Comparison of ENCODE assay signal across 15 cellular contexts in genomic region chr12:56947633-56948535, GRCh38. TPM values are rescaled to one million over a fixed set of nuclear protein-coding genes. Genes with fewer than 3 reads are reported as not detected.
DNase-seq lines count a peak whose midpoint lies in the region; ATAC-seq, FAIRE-seq and TF ChIP-seq lines count a peak whose summit lies in the region.
"Had no signal": no experiment of that assay in that cellular context is flagged by ENCODE, and none has a peak within 500 bp of the region (broad histone marks: within the 10 kb centered on the region; RNA-seq: fewer than 3 reads in every experiment).

No MANE protein-coding gene starts in this region.

- TF ChIP-seq RAD21 in HepG2 (CRISPR knock-in tag; IDR thresholded peaks at IDR 0.05): peak; percentile 25; the same call in 1 of the 2 replicates

- in situ Hi-C loops in HepG2 (cut with HindIII; ENCODE audit: extremely low pct_ligation_motif_present, low pct_unique_long_range_greater_than_20kb): loop anchor here (5.0 kb wide), 1 partner anchor 39 kb away; no protein-coding TSS in a partner anchor

- POLR2A ChIA-PET in WTC11 (lab: Charles Lee): no interaction called here
- POLR2A ChIA-PET in HepG2 (lab: Yijun Ruan, JAX): interaction anchor here (1.7 kb wide), 1 partner anchor 222 kb away, joined by 4 read pairs; the partner anchor contains the start of gene NACA
- POLR2A ChIA-PET in CD4-positive, alpha-beta memory T cell (lab: Charles Lee; ENCODE audit: partially characterized antibody): no interaction called here

- H3K9me3 ChIP-seq in HepG2 (ENCODE audit: low read length): no peaks in the 10 kb centered on the region; the same call in 1 of the 2 replicates
- H3K9me3 ChIP-seq in CD4-positive, alpha-beta memory T cell (ENCODE audit: control insufficient read depth in 1 of 2, low read length in 2 of 2): no peaks in the 10 kb centered on the region
- H3K9me3 ChIP-seq: adrenal gland had no signal

- no peak overlapping the region for H3K4me3 ChIP-seq in GM12864 (ENCODE audit: low read depth, low read length)
- H3K4me3 ChIP-seq in KMS-11 (IDR thresholded peaks at IDR 0.05; ENCODE audit: insufficient read depth, low read depth, low read length): no peak overlapping the region
- H3K4me3 ChIP-seq in HepG2 (replicated peaks in 1 of 3; ENCODE audit: insufficient read depth in 1 of 3, low read depth in 2 of 3, low read length in 3 of 3): no peak overlapping the region
- no peak overlapping the region for H3K4me3 ChIP-seq in CD4-positive, alpha-beta memory T cell (ENCODE audit: low read length in 2 of 2)
- H3K4me3 ChIP-seq: adrenal gland, smooth muscle cell had no signal

- intact Hi-C loops in HepG2 (cut with micrococcal nuclease; ENCODE audit: unreplicated experiment): loop anchor here (1.0 to 5.0 kb wide), 2 partner anchors 39 to 54 kb away; no protein-coding TSS in a partner anchor
- intact Hi-C loops in CD4-positive, alpha-beta memory T cell (cut with micrococcal nuclease): no loop called here

- no peak for TF ChIP-seq EP300 in HepG2 (IDR thresholded peaks at IDR 0.05; ENCODE audit: low read depth in 2 of 2, low read length in 2 of 2)
- no peak for TF ChIP-seq EP300 in HepG2 (CRISPR knock-in tag; IDR thresholded peaks at IDR 0.05; ENCODE audit: borderline replicate concordance)

- no peaks in the 10 kb centered on the region for H3K36me3 ChIP-seq in KMS-11 (ENCODE audit: insufficient read depth)
- no peaks in the 10 kb centered on the region for H3K36me3 ChIP-seq in HepG2 (replicated peaks in 1 of 2; ENCODE audit: control insufficient read depth in 1 of 2, insufficient read depth in 2 of 2, low read length in 2 of 2)
- H3K36me3 ChIP-seq in CD4-positive, alpha-beta memory T cell (ENCODE audit: insufficient read depth, low read length): no peaks in the 10 kb centered on the region
- H3K36me3 ChIP-seq: adrenal gland had no signal

- H3K27me3 ChIP-seq in KMS-11 (ENCODE audit: insufficient read depth, low read depth): no peaks in the 10 kb centered on the region
- no peaks in the 10 kb centered on the region for H3K27me3 ChIP-seq in HepG2 (ENCODE audit: control insufficient read depth in 1 of 2, insufficient read depth in 2 of 2, low read length in 2 of 2)
- H3K27me3 ChIP-seq in CD4-positive, alpha-beta memory T cell (ENCODE audit: insufficient read depth, low read length): no peaks in the 10 kb centered on the region
- H3K27me3 ChIP-seq: adrenal gland had no signal

- H3K9ac ChIP-seq in KMS-11 (no peak overlapping the region), HepG2 (ENCODE audit: insufficient read depth, low read depth, low read length) (no peak overlapping the region)
- H3K9ac ChIP-seq: parathyroid adenoma had no signal

- TF ChIP-seq CTCF in GM12864 (IDR thresholded peaks at IDR 0.05; ENCODE audit: low read depth, low read length, missing control alignments): peak; percentile 23
- TF ChIP-seq CTCF in KMS-11 (conservative IDR thresholded peaks at IDR 0.05; ENCODE audit: low read depth, low read length): peak; percentile 43; the same call in 1 of the 2 replicates
- TF ChIP-seq CTCF in WTC11 (IDR thresholded peaks at IDR 0.05): no peak
- TF ChIP-seq CTCF in HepG2 (CRISPR knock-in tag; IDR thresholded peaks at IDR 0.05): peak; percentile 62

- H4K20me1 ChIP-seq in KMS-11 (ENCODE audit: insufficient read depth): no peaks in the 10 kb centered on the region
- no peaks in the 10 kb centered on the region for H4K20me1 ChIP-seq in HepG2 (ENCODE audit: insufficient read depth, low read length)

- H3K4me1 Mint-ChIP-seq in WTC11: no peaks in the 10 kb centered on the region
- no peaks in the 10 kb centered on the region for H3K4me1 Mint-ChIP-seq in CD4-positive, alpha-beta memory T cell

- no peak for DNase-seq in GM12864 (ENCODE audit: low read depth)
- DNase-seq in WTC11 (ENCODE audit: low spot score): peak; percentile 28
- peak; percentile 39 for DNase-seq in HepG2 (ENCODE audit: low spot score)
- no peak for DNase-seq in CD4-positive, alpha-beta memory T cell
- DNase-seq in hypothalamus (lab: John Stamatoyannopoulos, UW): no peak
- no peak for DNase-seq in activated T-cell treated with anti-CD3 and anti-CD28 coated beads for 4 hours
- DNase-seq: activated T-cell treated with anti-CD3 and anti-CD28 coated beads, Interleukin-2, amount 50 U/mL, for 24 hours; adrenal gland; COR-L47; foreskin melanocyte; KG1 had no signal

- H3K79me2 ChIP-seq in KMS-11 (ENCODE audit: insufficient read depth, low read depth) (no peaks in the 10 kb centered on the region), HepG2 (ENCODE audit: insufficient read depth, low read length) (no peaks in the 10 kb centered on the region)
- H3K79me2 ChIP-seq: parathyroid adenoma had no signal

- FAIRE-seq in HepG2 (lab: Jason Lieb, UNC): peak; percentile 51
- FAIRE-seq: colon had no signal

- H3K27ac ChIP-seq in KMS-11: no peak overlapping the region
- no peak overlapping the region for H3K27ac ChIP-seq in HepG2 (ENCODE audit: extremely low read length, insufficient read depth, low read length)
- H3K27ac ChIP-seq in CD4-positive, alpha-beta memory T cell (ENCODE audit: low read depth, low read length): no peak overlapping the region
- H3K27ac ChIP-seq: adrenal gland, parathyroid adenoma had no signal

- WGBS in HepG2 (ENCODE audit: low lambda C conversion rate): 20% methylated on average over 4 of the region's 6 CpGs

- ATAC-seq in WTC11 (peak; percentile 78), HepG2 (peak; percentile 93)

- H3K4me3 Mint-ChIP-seq in WTC11: no peak overlapping the region
- H3K4me3 Mint-ChIP-seq in CD4-positive, alpha-beta memory T cell: no peak overlapping the region
- H3K4me3 Mint-ChIP-seq: activated T-cell treated with anti-CD3 and anti-CD28 coated beads, Interleukin-2, amount 50 U/mL, for 24 hours had no signal

- TF ChIP-seq POLR2A in HepG2 (IDR thresholded peaks at IDR 0.05; ENCODE audit: insufficient read depth in 1 of 2, low read depth in 2 of 2, low read length in 2 of 2): no peak

- no peak overlapping the region for H3K27ac Mint-ChIP-seq in WTC11
- no peak overlapping the region for H3K27ac Mint-ChIP-seq in CD4-positive, alpha-beta memory T cell
- H3K27ac Mint-ChIP-seq: activated T-cell treated with anti-CD3 and anti-CD28 coated beads, Interleukin-2, amount 50 U/mL, for 24 hours had no signal

- peaks cover 52% of the 10 kb centered on the region for H3K9me3 Mint-ChIP-seq in WTC11
- H3K9me3 Mint-ChIP-seq in CD4-positive, alpha-beta memory T cell: peaks cover 0 to 10% (median 8%) of the 10 kb centered on the region in 8 donors
- H3K9me3 Mint-ChIP-seq: activated T-cell treated with anti-CD3 and anti-CD28 coated beads, Interleukin-2, amount 50 U/mL, for 24 hours had no signal

- H3K4me2 ChIP-seq in KMS-11 (no peak overlapping the region), HepG2 (ENCODE audit: low read depth, low read length) (0 out of 2 replicates have a peak overlapping the region, but pooled peaks have one; percentile 0)
- H3K4me2 ChIP-seq: smooth muscle cell had no signal

- H3K36me3 Mint-ChIP-seq in WTC11: peaks cover 4% of the 10 kb centered on the region
- H3K36me3 Mint-ChIP-seq in CD4-positive, alpha-beta memory T cell: peaks cover 1 to 21% of the 10 kb centered on the region in 2 donors

- CTCF ChIA-PET in WTC11 (lab: Charles Lee) (interaction anchor here (0.6 to 2.3 kb wide), 2 partner anchors 40 to 374 kb away, joined by 4 to 9 read pairs; no protein-coding TSS in a partner anchor), HepG2 (lab: Yijun Ruan, JAX; ENCODE audit: low intra/inter-chr PET ratio, low total read pairs) (interaction anchor here (0.6 to 0.7 kb wide), 3 partner anchors 40 to 60 kb away, joined by 3 read pairs; no protein-coding TSS in a partner anchor)
- CTCF ChIA-PET in CD4-positive, alpha-beta memory T cell (lab: Charles Lee; ENCODE audit: partially characterized antibody): no interaction called here

- H2AFZ ChIP-seq in KMS-11 (ENCODE audit: low read depth) (no peak overlapping the region), HepG2 (ENCODE audit: low read length) (no peak overlapping the region)
- H2AFZ ChIP-seq: parathyroid adenoma had no signal

- no peaks in the 10 kb centered on the region for H3K4me1 ChIP-seq in KMS-11 (ENCODE audit: low read depth, poor library complexity, severe bottlenecking)
- H3K4me1 ChIP-seq in HepG2 (ENCODE audit: insufficient read depth, low read length): peaks cover 16% of the 10 kb centered on the region
- H3K4me1 ChIP-seq in CD4-positive, alpha-beta memory T cell (ENCODE audit: insufficient read depth, low read length): no peaks in the 10 kb centered on the region
- H3K4me1 ChIP-seq: adrenal gland, parathyroid adenoma had no signal

- no TSS peak for BruUV-seq in HepG2 (replicated peaks; lab: Mats Ljungman, UMichigan)

- peaks cover 10% of the 10 kb centered on the region for H3K27me3 Mint-ChIP-seq in WTC11 (ENCODE audit: low read depth)
- H3K27me3 Mint-ChIP-seq in CD4-positive, alpha-beta memory T cell: peaks cover 0 to 2% of the 10 kb centered on the region in 2 donors
- H3K27me3 Mint-ChIP-seq: activated T-cell treated with anti-CD3 and anti-CD28 coated beads, Interleukin-2, amount 50 U/mL, for 24 hours had no signal

RNA-seq across cellular contexts. Expression of gene RDH16, which starts 9.5 kb away (rescaled TPM):
- 0.85 to 1.2 TPM (median 1.0 TPM) in 3 replicates for total RNA-seq in WTC11 (2021)
- total RNA-seq in HepG2 (2016; rRNA removed; fragmentation: Illumina TruSeq; extraction: Trizol): 0.07 and 0.13 TPM in 2 replicates
- not detected in 2 replicates for total RNA-seq in HepG2 (2016; cell fraction: cytosol; rRNA removed; fragmentation: Illumina TruSeq; extraction: Trizol; ENCODE audit: low read depth)
- 0.09 and 0.22 TPM in 2 replicates for total RNA-seq in HepG2 (2016; cell fraction: insoluble cytoplasmic fraction; rRNA removed; fragmentation: Illumina TruSeq; extraction: Trizol)
- 0.07 and 0.09 TPM in 2 replicates for total RNA-seq in HepG2 (2016; cell fraction: membrane; rRNA removed; fragmentation: Illumina TruSeq; extraction: Trizol)
- 0.34 TPM in 1 of 2 replicates, not detected in the other for total RNA-seq in HepG2 (2016; cell fraction: nucleus; rRNA removed; fragmentation: Illumina TruSeq; extraction: Trizol)
- polyA plus RNA-seq in HepG2 (2011; rRNA removed): 0.05 TPM in 2 replicates
- 0.04 and 0.05 TPM in 2 replicates for polyA plus RNA-seq in HepG2 (2011; cell fraction: cytosol; rRNA removed)
- polyA plus RNA-seq in HepG2 (2011; cell fraction: nucleus; rRNA removed): 0.23 and 0.26 TPM in 2 replicates
- 0.09 and 0.50 TPM in 2 replicates for polyA plus RNA-seq in HepG2 (2012)
- polyA plus RNA-seq in HepG2 (2016; cell fraction: cytosol; fragmentation: Illumina TruSeq; extraction: Trizol; ENCODE audit: low read depth): 0.09 TPM in 1 of 2 replicates, not detected in the other
- 0.19 TPM in 1 of 2 replicates, not detected in the other for polyA plus RNA-seq in HepG2 (2016; cell fraction: insoluble cytoplasmic fraction; fragmentation: Illumina TruSeq; extraction: Trizol; ENCODE audit: low read depth)
- polyA plus RNA-seq in HepG2 (2016; cell fraction: membrane; fragmentation: Illumina TruSeq; extraction: Trizol; ENCODE audit: low read depth): 0.08 and 0.13 TPM in 2 replicates
- polyA plus RNA-seq in HepG2 (2016; cell fraction: nucleus; fragmentation: Illumina TruSeq; extraction: Trizol; ENCODE audit: insufficient read depth, low read depth): 0.25 and 0.44 TPM in 2 replicates
- polyA minus RNA-seq in HepG2 (2011; rRNA and poly(A)+ RNA removed; ENCODE audit: low replicate concordance): 0.18 TPM in 1 of 2 replicates, not detected in the other
- polyA minus RNA-seq in HepG2 (2011; cell fraction: cytosol; rRNA and poly(A)+ RNA removed): not detected in 2 replicates
- 0.13 and 0.37 TPM in 2 replicates for polyA minus RNA-seq in HepG2 (2011; cell fraction: nucleus; rRNA and poly(A)+ RNA removed)
- total RNA-seq in CD4-positive, alpha-beta memory T cell: 1 to 10 TPM; 1.3 to 1.9 TPM
- polyA plus RNA-seq in CD4-positive, alpha-beta memory T cell: under 1 TPM; 0.09 to 0.47 TPM

RNA-seq across cellular contexts. Expression of gene SDR9C7, which starts 13.7 kb away (rescaled TPM):
- total RNA-seq in WTC11 (2021) (not detected in 3 replicates), HepG2 (2016; rRNA removed; fragmentation: Illumina TruSeq; extraction: Trizol) (not detected in 2 replicates)
- not detected in 2 replicates for total RNA-seq in HepG2 (2016; cell fraction: cytosol; rRNA removed; fragmentation: Illumina TruSeq; extraction: Trizol; ENCODE audit: low read depth)
- total RNA-seq in HepG2 (2016; cell fraction: insoluble cytoplasmic fraction; rRNA removed; fragmentation: Illumina TruSeq; extraction: Trizol): not detected in 2 replicates
- not detected in 2 replicates for total RNA-seq in HepG2 (2016; cell fraction: membrane; rRNA removed; fragmentation: Illumina TruSeq; extraction: Trizol)
- total RNA-seq in HepG2 (2016; cell fraction: nucleus; rRNA removed; fragmentation: Illumina TruSeq; extraction: Trizol): not detected in 2 replicates
- polyA plus RNA-seq in HepG2 (2011; rRNA removed): 0.04 TPM in 1 of 2 replicates, not detected in the other
- not detected in 2 replicates for polyA plus RNA-seq in HepG2 (2011; cell fraction: cytosol; rRNA removed)
- polyA plus RNA-seq in HepG2 (2011; cell fraction: nucleus; rRNA removed): 0.08 TPM in 1 of 2 replicates, not detected in the other
- polyA plus RNA-seq in HepG2 (2012): not detected in 2 replicates
- not detected in 2 replicates for polyA plus RNA-seq in HepG2 (2016; cell fraction: cytosol; fragmentation: Illumina TruSeq; extraction: Trizol; ENCODE audit: low read depth)
- not detected in 2 replicates for polyA plus RNA-seq in HepG2 (2016; cell fraction: insoluble cytoplasmic fraction; fragmentation: Illumina TruSeq; extraction: Trizol; ENCODE audit: low read depth)
- polyA plus RNA-seq in HepG2 (2016; cell fraction: membrane; fragmentation: Illumina TruSeq; extraction: Trizol; ENCODE audit: low read depth): not detected in 2 replicates
- not detected in 2 replicates for polyA plus RNA-seq in HepG2 (2016; cell fraction: nucleus; fragmentation: Illumina TruSeq; extraction: Trizol; ENCODE audit: insufficient read depth, low read depth)
- polyA minus RNA-seq in HepG2 (2011; rRNA and poly(A)+ RNA removed; ENCODE audit: low replicate concordance): not detected in 2 replicates
- polyA minus RNA-seq in HepG2 (2011; cell fraction: cytosol; rRNA and poly(A)+ RNA removed): not detected in 2 replicates
- not detected in 2 replicates for polyA minus RNA-seq in HepG2 (2011; cell fraction: nucleus; rRNA and poly(A)+ RNA removed)
- not detected for total RNA-seq in CD4-positive, alpha-beta memory T cell
- not detected for polyA plus RNA-seq in CD4-positive, alpha-beta memory T cell
- total RNA-seq: adrenal gland had no signal
- polyA plus RNA-seq: adrenal gland had no signal

RNA-seq across cellular contexts. Expression of gene ZBTB39, which starts 58.5 kb away (rescaled TPM):
- total RNA-seq in WTC11 (2021) (20.2 to 23.0 TPM (median 22.5 TPM) in 3 replicates), HepG2 (2016; rRNA removed; fragmentation: Illumina TruSeq; extraction: Trizol) (6.5 and 8.1 TPM in 2 replicates)
- total RNA-seq in HepG2 (2016; cell fraction: cytosol; rRNA removed; fragmentation: Illumina TruSeq; extraction: Trizol; ENCODE audit: low read depth): 0.79 and 0.91 TPM in 2 replicates
- 6.5 and 7.2 TPM in 2 replicates for total RNA-seq in HepG2 (2016; cell fraction: insoluble cytoplasmic fraction; rRNA removed; fragmentation: Illumina TruSeq; extraction: Trizol)
- total RNA-seq in HepG2 (2016; cell fraction: membrane; rRNA removed; fragmentation: Illumina TruSeq; extraction: Trizol): 3.6 and 4.0 TPM in 2 replicates
- 5.7 and 6.7 TPM in 2 replicates for total RNA-seq in HepG2 (2016; cell fraction: nucleus; rRNA removed; fragmentation: Illumina TruSeq; extraction: Trizol)
- polyA plus RNA-seq in HepG2 (2011; rRNA removed): 6.4 and 6.9 TPM in 2 replicates
- 4.9 and 5.8 TPM in 2 replicates for polyA plus RNA-seq in HepG2 (2011; cell fraction: cytosol; rRNA removed)
- polyA plus RNA-seq in HepG2 (2011; cell fraction: nucleus; rRNA removed): 7.9 and 8.5 TPM in 2 replicates
- polyA plus RNA-seq in HepG2 (2012): 4.4 and 4.7 TPM in 2 replicates
- 0.19 and 0.26 TPM in 2 replicates for polyA plus RNA-seq in HepG2 (2016; cell fraction: cytosol; fragmentation: Illumina TruSeq; extraction: Trizol; ENCODE audit: low read depth)
- polyA plus RNA-seq in HepG2 (2016; cell fraction: insoluble cytoplasmic fraction; fragmentation: Illumina TruSeq; extraction: Trizol; ENCODE audit: low read depth): 4.5 and 5.7 TPM in 2 replicates
- 1.3 and 1.5 TPM in 2 replicates for polyA plus RNA-seq in HepG2 (2016; cell fraction: membrane; fragmentation: Illumina TruSeq; extraction: Trizol; ENCODE audit: low read depth)
- polyA plus RNA-seq in HepG2 (2016; cell fraction: nucleus; fragmentation: Illumina TruSeq; extraction: Trizol; ENCODE audit: insufficient read depth, low read depth): 7.1 and 8.3 TPM in 2 replicates
- polyA minus RNA-seq in HepG2 (2011; rRNA and poly(A)+ RNA removed; ENCODE audit: low replicate concordance): 10.0 and 11.4 TPM in 2 replicates
- 6.2 and 6.7 TPM in 2 replicates for polyA minus RNA-seq in HepG2 (2011; cell fraction: cytosol; rRNA and poly(A)+ RNA removed)
- polyA minus RNA-seq in HepG2 (2011; cell fraction: nucleus; rRNA and poly(A)+ RNA removed): 8.6 and 10.3 TPM in 2 replicates
- total RNA-seq in CD4-positive, alpha-beta memory T cell: 10 to 100 TPM; 10.8 to 12.2 TPM
- polyA plus RNA-seq in CD4-positive, alpha-beta memory T cell: 1 to 10 TPM in 1 of 2 donors, under 1 TPM in 1; 0.98 to 2.7 TPM

Comparison
In these comparisons a context has a peak if more than half of its experiments do, and no peak if none do; other contexts are left out.
1. DNase-seq: peak in WTC11 (single experiment) and HepG2 (single experiment); none in GM12864 (single experiment), CD4-positive, alpha-beta memory T cell (0 of 5), hypothalamus (0 of 51) and activated T-cell treated with anti-CD3 and anti-CD28 coated beads for 4 hours (single experiment).